In genomic region chr1:223455470-223455869, GRCh38 we compare ENCODE assay signal across 23 cellular contexts.
"Had no signal": no experiment of that assay in that cellular context is flagged by ENCODE, and none has a peak within 500 bp of the region (broad histone marks: within the 10 kb centered on the region; RNA-seq: fewer than 3 reads in every experiment).

No MANE protein-coding gene starts in this region.

- DNase-seq: activated CD4-positive, alpha-beta memory T cell treated with anti-CD3 and anti-CD28 coated beads, Interleukin-2, amount 10 ng/mL, durations not matched to agents 7 days and 5 days; activated CD4-positive, alpha-beta T cell treated with anti-CD3 and anti-CD28 coated beads for 48 hours; activated CD8-positive, alpha-beta memory T cell treated with anti-CD3 and anti-CD28 coated beads, Interleukin-2, amount 50 U/mL, for 48 hours; activated naive CD8-positive, alpha-beta T cell treated with anti-CD3 and anti-CD28 coated beads, Interleukin-2, amount 50 U/mL, for 24 hours; activated T-cell treated with anti-CD3 and anti-CD28 coated beads, Interleukin-2, amount 50 U/mL, for 24 hours; amygdala; effector CD4-positive, alpha-beta T cell; foreskin keratinocyte; heart left ventricle; kidney glomerular epithelial cell; left lung; mucosa of descending colon; naive B cell; nephron progenitor cell; ovary; sigmoid colon; stimulated activated CD4-positive, alpha-beta T cell treated with anti-CD3 and anti-CD28 coated beads, Interleukin-1b, Interleukin-23, amount 100 ng/mL, for 48 hours; stimulated activated CD4-positive, alpha-beta T cell treated with anti-CD3 and anti-CD28 coated beads, Interleukin-4, amount 100 ng/mL, for 4 hours; stimulated activated CD8-positive, alpha-beta memory T cell treated with anti-CD3 and anti-CD28 coated beads, Interleukin-4, amount 100 ng/mL, for 48 hours; stimulated activated naive CD4-positive, alpha-beta T cell; T-helper 9 cell; tibial artery; upper lobe of right lung had no signal

- ATAC-seq: activated naive CD8-positive, alpha-beta T cell treated with anti-CD3 and anti-CD28 coated beads, Interleukin-2, amount 50 U/mL, for 24 hours; foreskin keratinocyte; left lung; mucosa of descending colon; upper lobe of right lung had no signal
